Comparison of ENCODE assay signal across 1 cellular context in genomic region chr5:69220371-69220770, GRCh38. TPM values are rescaled to one million over a fixed set of nuclear protein-coding genes. Genes with fewer than 3 reads are reported as not detected.
"Had no signal": no experiment of that assay in that cellular context is flagged by ENCODE, and none has a peak within 500 bp of the region (broad histone marks: within the 10 kb centered on the region; RNA-seq: fewer than 3 reads in every experiment).

No MANE protein-coding gene starts in this region.

RNA-seq across cellular contexts. Expression of gene CENPH, which starts 31.0 kb away (rescaled TPM):
- total RNA-seq: ascending aorta had no signal
